ENCODE assay signal across 15 cellular contexts in the genomic region with DNA sequence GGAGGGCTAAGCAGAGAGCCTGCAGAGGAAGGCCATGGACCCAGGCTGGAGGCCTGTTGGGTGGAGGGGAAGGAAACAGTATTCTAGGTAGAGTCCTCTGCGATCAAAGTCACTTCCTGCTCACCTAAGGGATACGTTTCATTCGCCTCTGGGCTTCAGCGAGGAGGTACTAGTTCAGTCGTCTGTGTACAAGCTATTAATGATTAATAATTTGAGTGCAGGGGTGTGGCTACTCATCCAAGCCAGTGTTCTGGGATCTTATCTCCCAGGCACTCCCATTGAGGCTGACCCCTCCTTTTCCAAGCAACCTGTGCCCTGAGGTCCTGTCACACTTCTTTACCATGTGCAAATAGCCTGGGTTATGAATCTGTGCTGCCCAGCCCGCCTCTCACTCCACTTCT. TPM values are rescaled to one million over a fixed set of nuclear protein-coding genes. Genes with fewer than 3 reads are reported as not detected.
DNase-seq lines count a peak whose midpoint lies in the region; ATAC-seq and TF ChIP-seq lines count a peak whose summit lies in the region.
"Had no signal": no experiment of that assay in that cellular context is flagged by ENCODE, and none has a peak within 500 bp of the region (broad histone marks: within the 10 kb centered on the region; RNA-seq: fewer than 3 reads in every experiment).

No MANE protein-coding gene starts in this region.

- H3K36me3 ChIP-seq in duodenal mucosa (ENCODE audit: control insufficient read depth in 1 of 2, insufficient read depth in 2 of 2, low read length in 2 of 2) (peaks cover 0 to 10% of the 10 kb centered on the region in 2 donors), lung (ENCODE audit: control insufficient read depth in 2 of 2, insufficient read depth in 2 of 2, low read length in 2 of 2) (peaks cover 0 to 3% of the 10 kb centered on the region in 2 donors)
- H3K36me3 ChIP-seq: adrenal gland; BLaER1 treated with 17β-estradiol and CSF1 and Interleukin-3, amounts not matched to agents 10 nM and 100 nM; cardiac muscle cell; sigmoid colon had no signal

- H3K27me3 ChIP-seq in duodenal mucosa (ENCODE audit: control insufficient read depth in 1 of 2, insufficient read depth in 2 of 2, low read length in 2 of 2) (no peaks in the 10 kb centered on the region), lung (ENCODE audit: control insufficient read depth, insufficient read depth) (no peaks in the 10 kb centered on the region)
- H3K27me3 ChIP-seq: adrenal gland; BLaER1 treated with 17β-estradiol and CSF1 and Interleukin-3, amounts not matched to agents 10 nM and 100 nM; cardiac muscle cell; sigmoid colon had no signal

- H3K9me3 ChIP-seq in duodenal mucosa (ENCODE audit: control insufficient read depth in 1 of 2, low read length in 2 of 2), result no peaks in the 10 kb centered on the region
- H3K9me3 ChIP-seq in lung (ENCODE audit: control insufficient read depth in 2 of 2, insufficient read depth in 1 of 2, low read length in 1 of 2), result no peaks in the 10 kb centered on the region
- H3K9me3 ChIP-seq: adrenal gland, sigmoid colon had no signal

- TF ChIP-seq CTCF in lung (IDR thresholded peaks at IDR 0.05; ENCODE audit: control extremely low read depth, extremely low read depth), result no peak

- peak overlapping the region in 1 of 2 donors; percentile 33 for H3K9ac ChIP-seq in duodenal mucosa (ENCODE audit: low read depth in 1 of 2, low read length in 2 of 2)
- H3K9ac ChIP-seq: BLaER1 treated with 17β-estradiol and CSF1 and Interleukin-3, amounts not matched to agents 10 nM and 100 nM had no signal

- peak in 2 of 3 experiments; percentile 40 to 71 for DNase-seq in NCI-H1417 (lab: John Stamatoyannopoulos, UW)
- no peak for DNase-seq in NCI-H1417 treated with DMSO at 0.1 percent for 48 hours (lab: John Stamatoyannopoulos, UW)
- DNase-seq in lung (ENCODE audit: low spot score), result peak; percentile 74
- peak; percentile 54 for DNase-seq in ureter (ENCODE audit: low spot score)
- no peak for DNase-seq in islet precursor cell
- no peak for DNase-seq in HCEC 1CT

- H3K4me3 ChIP-seq in duodenal mucosa (ENCODE audit: low read depth in 1 of 2, low read length in 2 of 2), result peak overlapping the region; percentile 25 to 46
- H3K4me3 ChIP-seq in lung, result no peak overlapping the region
- H3K4me3 ChIP-seq: adrenal gland; BLaER1 treated with 17β-estradiol and CSF1 and Interleukin-3, amounts not matched to agents 10 nM and 100 nM; cardiac muscle cell; K562; sigmoid colon had no signal

- WGBS in lung, 2 donors, result 65 to 75% methylated on average over 6 of the region's 6 CpGs

- peaks cover 15% of the 10 kb centered on the region in 2 donors for H3K4me1 ChIP-seq in duodenal mucosa (ENCODE audit: control insufficient read depth in 1 of 2, insufficient read depth in 2 of 2, low read length in 2 of 2)
- H3K4me1 ChIP-seq in lung (ENCODE audit: control insufficient read depth in 2 of 2, insufficient read depth in 2 of 2, low read length in 2 of 2), result peaks cover 0 to 4% of the 10 kb centered on the region in 2 donors

- peak; percentile 79 for ATAC-seq in lung (ENCODE audit: insufficient read depth, low FRiP score)
- ATAC-seq in HG03108 (IDR thresholded peaks at IDR 0.05; ENCODE audit: unreplicated experiment), result no peak

- H3K27ac ChIP-seq in duodenal mucosa (ENCODE audit: low read depth, low read length) (peak overlapping the region; percentile 68), lung (ENCODE audit: low read depth in 1 of 2, low read length in 1 of 2) (peak overlapping the region in 1 of 2 donors; percentile 92)
- H3K27ac ChIP-seq: adrenal gland; BLaER1 treated with 17β-estradiol and CSF1 and Interleukin-3, amounts not matched to agents 10 nM and 100 nM; cardiac muscle cell; epithelial cell of prostate; HL-60; sigmoid colon had no signal

RNA-seq across cellular contexts. Expression of a gene that starts 25.2 kb away (rescaled TPM):
- total RNA-seq in lung, result 10 to 100 TPM; 17.8 to 30.3 TPM
- polyA plus RNA-seq in lung, result 1 to 10 TPM; 3.5 to 5.9 TPM
- total RNA-seq in ureter, result 48.8 TPM

Comparison
In these comparisons a context has a peak if more than half of its experiments do, and no peak if none do; other contexts are left out.
1. DNase-seq: peak in NCI-H1417 (2 of 3), lung (single experiment) and ureter (single experiment); none in NCI-H1417 treated with DMSO at 0.1 percent for 48 hours (single experiment), islet precursor cell (single experiment) and HCEC 1CT (single experiment).